Comparison of ENCODE assay signal across 25 cellular contexts in the genomic region with DNA sequence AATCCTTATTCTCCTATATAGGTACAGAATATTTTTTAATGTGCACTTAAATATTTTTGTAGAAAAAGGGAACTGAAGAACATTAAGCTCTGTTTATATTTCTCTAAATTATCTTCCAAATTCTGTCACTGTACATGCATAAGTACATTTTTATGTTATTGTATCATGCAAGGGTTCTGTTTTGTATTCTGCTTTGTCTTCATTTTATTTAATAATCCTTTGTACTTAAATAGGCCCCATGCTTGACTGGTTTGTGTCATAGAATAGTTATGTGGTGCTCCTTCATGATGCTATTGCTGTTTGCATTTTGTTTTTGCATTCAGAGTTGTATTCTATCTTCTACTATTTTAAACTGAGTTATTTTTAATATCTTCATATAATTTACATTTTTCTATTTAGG.
"Had no signal": no experiment of that assay in that cellular context is flagged by ENCODE, and none has a peak within 500 bp of the region (broad histone marks: within the 10 kb centered on the region; RNA-seq: fewer than 3 reads in every experiment).

No MANE protein-coding gene starts in this region.

- H3K4me1 Mint-ChIP-seq: activated naive CD8-positive, alpha-beta T cell treated with anti-CD3 and anti-CD28 coated beads, Interleukin-2, amount 10 ng/mL, durations not matched to agents 7 days and 5 days had no signal

- H3K27me3 ChIP-seq: esophagus squamous epithelium, foreskin keratinocyte, tibial nerve had no signal

- H3K9me3 ChIP-seq: esophagus squamous epithelium, tibial nerve had no signal

- H3K27ac Mint-ChIP-seq: activated CD4-positive, alpha-beta memory T cell treated with anti-CD3 and anti-CD28 coated beads for 36 hours; activated naive CD8-positive, alpha-beta T cell treated with anti-CD3 and anti-CD28 coated beads, Interleukin-2, amount 10 ng/mL, durations not matched to agents 7 days and 5 days; nephron progenitor cell had no signal

- H3K9me3 Mint-ChIP-seq: activated CD4-positive, alpha-beta memory T cell treated with anti-CD3 and anti-CD28 coated beads for 36 hours; activated naive CD8-positive, alpha-beta T cell treated with anti-CD3 and anti-CD28 coated beads, Interleukin-2, amount 10 ng/mL, durations not matched to agents 7 days and 5 days had no signal

- H3K4me1 ChIP-seq: tibial nerve had no signal

- H3K36me3 Mint-ChIP-seq: activated CD4-positive, alpha-beta memory T cell treated with anti-CD3 and anti-CD28 coated beads for 36 hours; activated naive CD8-positive, alpha-beta T cell treated with anti-CD3 and anti-CD28 coated beads, Interleukin-2, amount 10 ng/mL, durations not matched to agents 7 days and 5 days had no signal

- H3K27ac ChIP-seq: esophagus squamous epithelium, foreskin keratinocyte, tibial nerve, WERI-Rb-1 had no signal

- H3K4me3 ChIP-seq: esophagus squamous epithelium, lung, tibial nerve had no signal

- DNase-seq: activated CD4-positive, alpha-beta memory T cell treated with anti-CD3 and anti-CD28 coated beads for 36 hours; activated naive CD4-positive, alpha-beta T cell; activated naive CD8-positive, alpha-beta T cell treated with anti-CD3 and anti-CD28 coated beads, Interleukin-2, amount 10 ng/mL, durations not matched to agents 7 days and 5 days; cortex of kidney; effector CD4-positive, alpha-beta T cell; esophagus squamous epithelium; foreskin keratinocyte; glutamatergic neuron; hippocampal formation; islet precursor cell; nephron progenitor cell; occipital lobe; posterior cingulate gyrus; retina; stimulated activated CD4-positive, alpha-beta T cell treated with anti-CD3 and anti-CD28 coated beads, Interleukin-2, amount 100 ng/mL, for 24 hours; stimulated activated naive CD4-positive, alpha-beta T cell treated with Interleukin-2 at 50 U/mL for 16 hours; substantia nigra; SW 1271; T-helper 2 cell; WERI-Rb-1 had no signal

- H3K27me3 Mint-ChIP-seq: activated CD4-positive, alpha-beta memory T cell treated with anti-CD3 and anti-CD28 coated beads for 36 hours; activated naive CD8-positive, alpha-beta T cell treated with anti-CD3 and anti-CD28 coated beads, Interleukin-2, amount 10 ng/mL, durations not matched to agents 7 days and 5 days had no signal

- FAIRE-seq: urothelium cell line had no signal

- ATAC-seq: foreskin keratinocyte, left lobe of liver had no signal

- H3K4me3 Mint-ChIP-seq: activated CD4-positive, alpha-beta memory T cell treated with anti-CD3 and anti-CD28 coated beads for 36 hours; activated naive CD8-positive, alpha-beta T cell treated with anti-CD3 and anti-CD28 coated beads, Interleukin-2, amount 10 ng/mL, durations not matched to agents 7 days and 5 days; mesothelial cell of epicardium; nephron progenitor cell had no signal

- H3K36me3 ChIP-seq: esophagus squamous epithelium, tibial nerve, WERI-Rb-1 had no signal
